ENCODE assay signal across 8 cellular contexts in the genomic region with DNA sequence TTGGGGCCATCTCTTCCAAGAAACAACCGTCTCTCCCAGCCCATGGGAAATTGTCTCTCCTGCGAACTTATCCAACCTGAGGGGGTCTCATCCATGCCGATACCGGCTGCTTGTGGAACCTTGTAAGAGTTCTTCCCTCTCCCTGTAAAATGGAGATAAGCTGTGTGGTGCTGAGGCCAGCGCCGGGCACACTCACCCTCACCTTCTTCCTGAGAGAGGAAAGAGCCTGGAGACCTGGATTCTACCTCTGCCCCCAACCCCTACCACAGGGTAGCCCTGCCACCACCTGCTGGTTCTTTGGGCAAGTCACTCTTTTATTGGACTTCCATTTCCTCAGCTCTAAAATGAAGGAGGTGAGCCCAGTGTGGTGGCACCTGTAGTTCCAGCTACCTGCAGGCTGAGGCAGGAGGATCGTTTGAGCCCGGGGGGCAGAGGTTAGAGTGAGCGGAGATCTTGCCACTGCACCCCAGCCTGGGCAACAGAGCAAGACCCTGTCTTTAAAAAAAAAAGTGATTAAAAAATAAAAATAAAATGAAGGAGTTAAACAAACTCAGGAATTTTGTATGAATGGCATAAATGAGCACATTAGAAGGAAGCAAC. TPM values are rescaled to one million over a fixed set of nuclear protein-coding genes. Genes with fewer than 3 reads are reported as not detected.
DNase-seq lines count a peak whose midpoint lies in the region; ATAC-seq and TF ChIP-seq lines count a peak whose summit lies in the region.

No MANE protein-coding gene starts in this region.

- CTCF ChIA-PET in SK-N-SH (lab: Yijun Ruan, JAX): interaction anchor here (0.5 to 12.5 kb wide), 5 partner anchors 8 to 181 kb away, joined by 3 to 250 read pairs (median 3); no protein-coding TSS in a partner anchor

- ATAC-seq in psoas muscle (peak; percentile 14 to 32 (median 26)), HG02885 (IDR thresholded peaks at IDR 0.05; ENCODE audit: poor library complexity, unreplicated experiment) (no peak), GM21526 (IDR thresholded peaks at IDR 0.05; ENCODE audit: low FRiP score, unreplicated experiment) (no peak)

- H3K4me3 ChIP-seq in GM23248 (peak overlapping the region; percentile 79), SK-N-SH (ENCODE audit: low read depth in 2 of 2, low read length in 1 of 2) (peak overlapping the region; percentile 51 to 74; a peak in 3 of 4 replicates), fibroblast of mammary gland (ENCODE audit: control insufficient read depth, low read depth, low read length) (peak overlapping the region; percentile 58), psoas muscle (peak overlapping the region; percentile 72)

- H3F3A ChIP-seq in GM23248 (ENCODE audit: insufficient read depth) (peaks cover 7% of the 10 kb centered on the region; the same call in 1 of the 2 replicates), SK-N-SH (replicated peaks; ENCODE audit: insufficient read depth) (no peaks in the 10 kb centered on the region)

- H3K4me2 ChIP-seq in GM23248 (ENCODE audit: unreplicated experiment) (peak overlapping the region; percentile 79), SK-N-SH (peak overlapping the region; percentile 79)

- peak; percentile 23 for DNase-seq in GM23248
- no peak for DNase-seq in SK-N-SH
- DNase-seq in fibroblast of mammary gland (ENCODE audit: low read depth): no peak
- no peak for DNase-seq in psoas muscle
- DNase-seq in DMS 273 treated with DMSO at 0.1 percent for 48 hours (lab: John Stamatoyannopoulos, UW): no peak
- no peak for DNase-seq in activated CD8-positive, alpha-beta memory T cell treated with anti-CD3 and anti-CD28 coated beads, Interleukin-2, amount 50 U/mL, for 48 hours

- H3K79me2 ChIP-seq in GM23248 (ENCODE audit: insufficient read depth) (no peaks in the 10 kb centered on the region), SK-N-SH (ENCODE audit: insufficient read depth) (no peaks in the 10 kb centered on the region)

- 47 to 55% methylated on average over 9 of the region's 9 CpGs for WGBS in GM23248 (ENCODE audit: low coverage in 1 of 2, low lambda C conversion rate in 2 of 2, missing lambda C conversion rate in 2 of 2), 2 experiments
- WGBS in SK-N-SH (ENCODE audit: low lambda C conversion rate): 62% methylated on average over 9 of the region's 9 CpGs
- WGBS in psoas muscle, 3 donors: 40 to 56% (median 41%) methylated on average over 9 of the region's 9 CpGs

- H3K27ac ChIP-seq in GM23248 (peak overlapping the region; percentile 90), SK-N-SH (ENCODE audit: low read depth in 2 of 2, low read length in 1 of 2) (peak overlapping the region in 1 of 2 experiments; percentile 39; a peak in 1 of 4 replicates), psoas muscle (peak overlapping the region; percentile 86)

- in situ Hi-C loops in GM23248 (cut with MboI): no loop called here

- H3K9ac ChIP-seq in GM23248 (peak overlapping the region; percentile 91), SK-N-SH (no peak overlapping the region)

- POLR2A ChIA-PET in SK-N-SH (lab: Yijun Ruan, JAX): no interaction called here

- peak overlapping the region; percentile 81 for H2AFZ ChIP-seq in GM23248
- H2AFZ ChIP-seq in SK-N-SH (ENCODE audit: low read depth): peak overlapping the region; percentile 69; the same call in 1 of the 2 replicates

- TF ChIP-seq CTCF in SK-N-SH (IDR thresholded peaks at IDR 0.05) (no peak), fibroblast of mammary gland (conservative IDR thresholded peaks at IDR 0.05; ENCODE audit: control insufficient read depth, insufficient read depth, low read depth, low read length) (no peak), psoas muscle (IDR thresholded peaks at IDR 0.05) (no peak)

- TF ChIP-seq RAD21 in SK-N-SH (IDR thresholded peaks at IDR 0.05; ENCODE audit: low read length): no peak

- no peak for TF ChIP-seq EP300 in SK-N-SH (IDR thresholded peaks at IDR 0.05; ENCODE audit: borderline replicate concordance in 1 of 2, low read depth in 1 of 2, low read length in 1 of 2)

- H3K9me3 ChIP-seq in GM23248 (ENCODE audit: low read depth) (no peaks in the 10 kb centered on the region), SK-N-SH (no peaks in the 10 kb centered on the region), psoas muscle (no peaks in the 10 kb centered on the region)

- H3K4me1 ChIP-seq in GM23248 (ENCODE audit: insufficient read depth): peaks cover 15% of the 10 kb centered on the region; the same call in 1 of the 2 replicates
- peaks cover 0 to 7% of the 10 kb centered on the region in 2 experiments; a peak in 1 of 4 replicates for H3K4me1 ChIP-seq in SK-N-SH (ENCODE audit: control insufficient read depth in 1 of 2, insufficient read depth in 2 of 2, low read depth in 1 of 2, low read length in 1 of 2)
- H3K4me1 ChIP-seq in psoas muscle: peaks cover 5% of the 10 kb centered on the region

- intact Hi-C loops in psoas muscle (cut with DNase I): no loop called here

- H3K9me2 ChIP-seq in GM23248 (ENCODE audit: insufficient read depth) (no peaks in the 10 kb centered on the region), SK-N-SH (no peaks in the 10 kb centered on the region)

- H4K20me1 ChIP-seq in GM23248 (ENCODE audit: insufficient read depth) (no peaks in the 10 kb centered on the region), SK-N-SH (ENCODE audit: insufficient read depth) (no peaks in the 10 kb centered on the region)

- H3K36me3 ChIP-seq in GM23248 (ENCODE audit: low read depth) (no peaks in the 10 kb centered on the region), SK-N-SH (replicated peaks in 1 of 2; ENCODE audit: control insufficient read depth in 1 of 2, insufficient read depth in 2 of 2, low read length in 1 of 2) (no peaks in the 10 kb centered on the region), psoas muscle (ENCODE audit: insufficient read depth in 1 of 2, low read depth in 1 of 2) (no peaks in the 10 kb centered on the region)

- H3K27me3 ChIP-seq in GM23248 (replicated peaks; ENCODE audit: insufficient read depth) (no peaks in the 10 kb centered on the region), SK-N-SH (ENCODE audit: insufficient read depth) (no peaks in the 10 kb centered on the region), psoas muscle (ENCODE audit: insufficient read depth in 3 of 3, low read length in 2 of 3) (no peaks in the 10 kb centered on the region)

TF ChIP-seq in SK-N-SH, 30 proteins besides CTCF, POLR2A, EP300 and RAD21 (continues in another document):
- TF ChIP-seq POLR2AphosphoS5 (IDR thresholded peaks at IDR 0.05; ENCODE audit: low read depth, low read length): no peak
- TF ChIP-seq, protein P1, sequence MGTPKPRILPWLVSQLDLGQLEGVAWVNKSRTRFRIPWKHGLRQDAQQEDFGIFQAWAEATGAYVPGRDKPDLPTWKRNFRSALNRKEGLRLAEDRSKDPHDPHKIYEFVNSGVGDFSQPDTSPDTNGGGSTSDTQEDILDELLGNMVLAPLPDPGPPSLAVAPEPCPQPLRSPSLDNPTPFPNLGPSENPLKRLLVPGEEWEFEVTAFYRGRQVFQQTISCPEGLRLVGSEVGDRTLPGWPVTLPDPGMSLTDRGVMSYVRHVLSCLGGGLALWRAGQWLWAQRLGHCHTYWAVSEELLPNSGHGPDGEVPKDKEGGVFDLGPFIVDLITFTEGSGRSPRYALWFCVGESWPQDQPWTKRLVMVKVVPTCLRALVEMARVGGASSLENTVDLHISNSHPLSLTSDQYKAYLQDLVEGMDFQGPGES (IDR thresholded peaks at IDR 0.05; ENCODE audit: low read depth, low read length): no peak
- TF ChIP-seq, protein P2, sequence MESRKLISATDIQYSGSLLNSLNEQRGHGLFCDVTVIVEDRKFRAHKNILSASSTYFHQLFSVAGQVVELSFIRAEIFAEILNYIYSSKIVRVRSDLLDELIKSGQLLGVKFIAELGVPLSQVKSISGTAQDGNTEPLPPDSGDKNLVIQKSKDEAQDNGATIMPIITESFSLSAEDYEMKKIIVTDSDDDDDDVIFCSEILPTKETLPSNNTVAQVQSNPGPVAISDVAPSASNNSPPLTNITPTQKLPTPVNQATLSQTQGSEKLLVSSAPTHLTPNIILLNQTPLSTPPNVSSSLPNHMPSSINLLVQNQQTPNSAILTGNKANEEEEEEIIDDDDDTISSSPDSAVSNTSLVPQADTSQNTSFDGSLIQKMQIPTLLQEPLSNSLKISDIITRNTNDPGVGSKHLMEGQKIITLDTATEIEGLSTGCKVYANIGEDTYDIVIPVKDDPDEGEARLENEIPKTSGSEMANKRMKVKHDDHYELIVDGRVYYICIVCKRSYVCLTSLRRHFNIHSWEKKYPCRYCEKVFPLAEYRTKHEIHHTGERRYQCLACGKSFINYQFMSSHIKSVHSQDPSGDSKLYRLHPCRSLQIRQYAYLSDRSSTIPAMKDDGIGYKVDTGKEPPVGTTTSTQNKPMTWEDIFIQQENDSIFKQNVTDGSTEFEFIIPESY (IDR thresholded peaks at IDR 0.05; ENCODE audit: borderline replicate concordance, low read depth): no peak
- TF ChIP-seq MXI1 (IDR thresholded peaks at IDR 0.05; ENCODE audit: low read depth, low read length): no peak
- no peak for TF ChIP-seq JUND (IDR thresholded peaks at IDR 0.05)
- no peak for TF ChIP-seq NRF1 (IDR thresholded peaks at IDR 0.05; ENCODE audit: low read depth, low read length)
- no peak for TF ChIP-seq RFX5 (IDR thresholded peaks at IDR 0.05; ENCODE audit: low read length)
- TF ChIP-seq, protein P3, sequence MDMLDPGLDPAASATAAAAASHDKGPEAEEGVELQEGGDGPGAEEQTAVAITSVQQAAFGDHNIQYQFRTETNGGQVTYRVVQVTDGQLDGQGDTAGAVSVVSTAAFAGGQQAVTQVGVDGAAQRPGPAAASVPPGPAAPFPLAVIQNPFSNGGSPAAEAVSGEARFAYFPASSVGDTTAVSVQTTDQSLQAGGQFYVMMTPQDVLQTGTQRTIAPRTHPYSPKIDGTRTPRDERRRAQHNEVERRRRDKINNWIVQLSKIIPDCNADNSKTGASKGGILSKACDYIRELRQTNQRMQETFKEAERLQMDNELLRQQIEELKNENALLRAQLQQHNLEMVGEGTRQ (IDR thresholded peaks at IDR 0.05; ENCODE audit: borderline replicate concordance, low read depth, low read length): no peak
- TF ChIP-seq NFIC (IDR thresholded peaks at IDR 0.05; ENCODE audit: borderline replicate concordance): no peak
- TF ChIP-seq, protein P4, sequence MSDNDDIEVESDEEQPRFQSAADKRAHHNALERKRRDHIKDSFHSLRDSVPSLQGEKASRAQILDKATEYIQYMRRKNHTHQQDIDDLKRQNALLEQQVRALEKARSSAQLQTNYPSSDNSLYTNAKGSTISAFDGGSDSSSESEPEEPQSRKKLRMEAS (IDR thresholded peaks at IDR 0.05; ENCODE audit: low read depth): no peak
- no peak for TF ChIP-seq RCOR1 (IDR thresholded peaks at IDR 0.05; ENCODE audit: low read length)
- TF ChIP-seq TEAD4 (IDR thresholded peaks at IDR 0.05; ENCODE audit: borderline replicate concordance, insufficient read depth): no peak

RNA-seq across cellular contexts. Expression of a gene that starts 38.4 kb away (rescaled TPM):
- total RNA-seq in GM23248 (2014; rRNA removed; shearing (Covaris generic)): 665 and 715 TPM in 2 replicates
- polyA plus RNA-seq in GM23248 (2016; fragmentation: Nextera tagmentation; extraction: Ambion mirVana) (1,142 and 1,168 TPM in 2 replicates), SK-N-SH (2012; rRNA removed) (1,647 and 1,947 TPM in 2 replicates), psoas muscle (1,000 to 10,000 TPM in 1 of 3 donors, 100 to 1,000 TPM in 2; 634 to 1,049 (median 695) TPM)
- 1,355 and 1,432 TPM in 2 replicates for polyA plus RNA-seq in SK-N-SH (2012; cell fraction: cytosol; rRNA removed)
- polyA plus RNA-seq in SK-N-SH (2012; cell fraction: nucleus; rRNA removed): 2,007 and 2,090 TPM in 2 replicates
- 1,000 to 10,000 TPM in 3 of 4 donors, 100 to 1,000 TPM in 1; 885 to 1,725 (median 1,143) TPM for total RNA-seq in psoas muscle

Comparison
In these comparisons a context has a peak if more than half of its experiments do, and no peak if none do; other contexts are left out.
1. ATAC-seq: peak in psoas muscle (4 of 4); none in HG02885 (single experiment) and GM21526 (single experiment).
2. Peak in every context shown above with its lines, with median percentiles within 50 percentile points of each other: H3K4me3 ChIP-seq.